Comparison of ENCODE assay signal across 23 cellular contexts in genomic region chr4:1593038-1593417, GRCh38.
A peak's percentile ranks its signal among the peaks of the same experiment; 100 is the strongest.
DNase-seq lines count a peak whose midpoint lies in the region; ATAC-seq, FAIRE-seq and TF ChIP-seq lines count a peak whose summit lies in the region.
"Had no signal": no experiment of that assay in that cellular context is flagged by ENCODE, and none has a peak within 500 bp of the region (broad histone marks: within the 10 kb centered on the region; RNA-seq: fewer than 3 reads in every experiment).

No MANE protein-coding gene starts in this region.

- no peak overlapping the region for H3K4me2 ChIP-seq in HepG2 (ENCODE audit: low read depth, low read length)

- no peak for TF ChIP-seq POLR2A in right lobe of liver (IDR thresholded peaks at IDR 0.05)
- no peak for TF ChIP-seq POLR2A in HepG2 (IDR thresholded peaks at IDR 0.05; ENCODE audit: insufficient read depth in 1 of 2, low read depth in 2 of 2, low read length in 2 of 2)

- peak; percentile 14 to 41 (median 37) for DNase-seq in right lobe of liver
- DNase-seq in HepG2 (ENCODE audit: low spot score) = no peak
- DNase-seq in cardiac septum (ENCODE audit: low spot score) = peak; percentile 69
- DNase-seq in lower lobe of right lung = peak; percentile 43
- DNase-seq in upper lobe of right lung = peak; percentile 55
- no peak for DNase-seq in stimulated activated CD4-positive, alpha-beta T cell treated with anti-CD3 and anti-CD28 coated beads, Interleukin-4, amount 100 ng/mL, for 24 hours
- DNase-seq in 8988T = no peak
- DNase-seq in NCI-H1694 treated with DMSO at 0.1 percent for 48 hours (lab: John Stamatoyannopoulos, UW) = no peak
- DNase-seq: CD4-positive, CD25-positive, alpha-beta regulatory T cell; COR-L47; DMS 273 treated with DMSO at 0.1 percent for 48 hours; DND-41; GM23248; KBM-7; MV-4-11; NCI-H1417 treated with DMSO at 0.1 percent for 48 hours; NCI-H1930; NCI-H226; NCI-H524; PC-3; RPMI8226; SJCRH30 had no signal

- intact Hi-C loops in right lobe of liver (cut with DNase I) = no loop called here
- intact Hi-C loops in HepG2 (cut with micrococcal nuclease; ENCODE audit: unreplicated experiment) = no loop called here
- intact Hi-C loops in cardiac septum (cut with DNase I) = no loop called here
- intact Hi-C loops in lower lobe of right lung (cut with DNase I) = no loop called here
- intact Hi-C loops in upper lobe of right lung (cut with DNase I) = no loop called here

- H3K9me3 ChIP-seq in right lobe of liver (peaks cover 0 to 9% (median 2%) of the 10 kb centered on the region in 4 donors), HepG2 (ENCODE audit: low read length) (peaks cover 4% of the 10 kb centered on the region; the same call in 1 of the 2 replicates), lower lobe of right lung (peaks cover 18% of the 10 kb centered on the region), upper lobe of right lung (peaks cover 7% of the 10 kb centered on the region)

- no TSS peak for BruUV-seq in HepG2 (replicated peaks; lab: Mats Ljungman, UMichigan)

- no peaks in the 10 kb centered on the region for H3K79me2 ChIP-seq in HepG2 (ENCODE audit: insufficient read depth, low read length)

- no CpG with 5 or more reads among the region's 39 CpGs for WGBS in right lobe of liver (ENCODE audit: insufficient coverage, low coverage, low lambda C conversion rate, missing lambda C conversion rate)
- no CpG with 5 or more reads among the region's 39 CpGs for WGBS in HepG2 (ENCODE audit: low lambda C conversion rate)

- ATAC-seq in right lobe of liver (peak in 1 of 4 donors; percentile 4), HepG2 (no peak), lower lobe of right lung (no peak), upper lobe of right lung (no peak)
- ATAC-seq: PC-3 had no signal

- H3K4me3 ChIP-seq in right lobe of liver = no peak overlapping the region
- H3K4me3 ChIP-seq in HepG2 (replicated peaks in 1 of 3; ENCODE audit: insufficient read depth in 1 of 3, low read depth in 2 of 3, low read length in 3 of 3) = no peak overlapping the region
- no peak overlapping the region for H3K4me3 ChIP-seq in lower lobe of right lung
- no peak overlapping the region for H3K4me3 ChIP-seq in upper lobe of right lung
- H3K4me3 ChIP-seq: GM23248, SJCRH30 had no signal

- in situ Hi-C loops in HepG2 (cut with HindIII; ENCODE audit: extremely low pct_ligation_motif_present, low pct_unique_long_range_greater_than_20kb) = no loop called here

- CTCF ChIA-PET in HepG2 (lab: Yijun Ruan, JAX; ENCODE audit: low intra/inter-chr PET ratio, low total read pairs) = no interaction called here

- no peak overlapping the region for H3K9ac ChIP-seq in HepG2 (ENCODE audit: insufficient read depth, low read depth, low read length)
- H3K9ac ChIP-seq: GM23248 had no signal

- no peaks in the 10 kb centered on the region for H3K36me3 ChIP-seq in right lobe of liver
- no peaks in the 10 kb centered on the region for H3K36me3 ChIP-seq in HepG2 (replicated peaks in 1 of 2; ENCODE audit: control insufficient read depth in 1 of 2, insufficient read depth in 2 of 2, low read length in 2 of 2)
- H3K36me3 ChIP-seq in lower lobe of right lung = no peaks in the 10 kb centered on the region
- no peaks in the 10 kb centered on the region for H3K36me3 ChIP-seq in upper lobe of right lung
- H3K36me3 ChIP-seq: SJCRH30 had no signal

- FAIRE-seq in HepG2 (lab: Jason Lieb, UNC) = no peak
- FAIRE-seq: G401.6 had no signal

- no peak for TF ChIP-seq RAD21 in HepG2 (CRISPR knock-in tag; IDR thresholded peaks at IDR 0.05)

- no peak overlapping the region for H3K27ac ChIP-seq in right lobe of liver
- no peak overlapping the region for H3K27ac ChIP-seq in HepG2 (ENCODE audit: extremely low read length, insufficient read depth, low read length)
- H3K27ac ChIP-seq in lower lobe of right lung = no peak overlapping the region
- H3K27ac ChIP-seq in upper lobe of right lung = no peak overlapping the region
- H3K27ac ChIP-seq: GM23248, SJCRH30 had no signal

- H3K4me1 ChIP-seq in right lobe of liver = no peaks in the 10 kb centered on the region
- H3K4me1 ChIP-seq in HepG2 (ENCODE audit: insufficient read depth, low read length) = no peaks in the 10 kb centered on the region
- H3K4me1 ChIP-seq in lower lobe of right lung = no peaks in the 10 kb centered on the region
- H3K4me1 ChIP-seq in upper lobe of right lung = no peaks in the 10 kb centered on the region
- H3K4me1 ChIP-seq: SJCRH30 had no signal

- POLR2A ChIA-PET in HepG2 (lab: Yijun Ruan, JAX) = no interaction called here

- H2AFZ ChIP-seq in HepG2 (ENCODE audit: low read length) = no peak overlapping the region
- H2AFZ ChIP-seq: GM23248 had no signal

- TF ChIP-seq CTCF in right lobe of liver (IDR thresholded peaks at IDR 0.05) (no peak), HepG2 (CRISPR knock-in tag; IDR thresholded peaks at IDR 0.05) (no peak), lower lobe of right lung (IDR thresholded peaks at IDR 0.05) (no peak), upper lobe of right lung (IDR thresholded peaks at IDR 0.05) (no peak)

- TF ChIP-seq EP300 in HepG2 (IDR thresholded peaks at IDR 0.05; ENCODE audit: low read depth in 2 of 2, low read length in 2 of 2) = no peak
- TF ChIP-seq EP300 in HepG2 (CRISPR knock-in tag; IDR thresholded peaks at IDR 0.05; ENCODE audit: borderline replicate concordance) = no peak

- H4K20me1 ChIP-seq in HepG2 (ENCODE audit: insufficient read depth, low read length) = no peaks in the 10 kb centered on the region

- H3K27me3 ChIP-seq in right lobe of liver (no peaks in the 10 kb centered on the region), HepG2 (ENCODE audit: control insufficient read depth in 1 of 2, insufficient read depth in 2 of 2, low read length in 2 of 2) (peaks cover 4 to 40% of the 10 kb centered on the region in 2 experiments), lower lobe of right lung (ENCODE audit: low read depth) (peaks cover 4% of the 10 kb centered on the region), upper lobe of right lung (peaks cover 6% of the 10 kb centered on the region)
- H3K27me3 ChIP-seq: SJCRH30 had no signal

TF ChIP-seq in HepG2, 621 proteins besides CTCF, POLR2A, EP300 and RAD21 (continues in another document):
- no peak for TF ChIP-seq BCL3 (CRISPR knock-in tag; IDR thresholded peaks at IDR 0.05)
- TF ChIP-seq PAWR (CRISPR knock-in tag; IDR thresholded peaks at IDR 0.05; ENCODE audit: borderline replicate concordance) = no peak
- TF ChIP-seq ZNF280B (CRISPR knock-in tag; IDR thresholded peaks at IDR 0.05; ENCODE audit: borderline replicate concordance) = no peak
- no peak for TF ChIP-seq NR2F2 (IDR thresholded peaks at IDR 0.05; ENCODE audit: borderline replicate concordance, low read depth)
- TF ChIP-seq ZNF766 (CRISPR knock-in tag; IDR thresholded peaks at IDR 0.05; ENCODE audit: borderline replicate concordance) = no peak
- no peak for TF ChIP-seq MAZ (IDR thresholded peaks at IDR 0.05; ENCODE audit: borderline replicate concordance, low read depth, low read length)
- no peak for TF ChIP-seq MAZ (CRISPR knock-in tag; IDR thresholded peaks at IDR 0.05; ENCODE audit: low read depth)
- no peak for TF ChIP-seq ZNF883 (CRISPR knock-in tag; IDR thresholded peaks at IDR 0.05; ENCODE audit: not compliant biosample characterization)
- TF ChIP-seq ZNF546 (CRISPR knock-in tag; conservative IDR thresholded peaks at IDR 0.05) = no peak
- no peak for TF ChIP-seq ZNF234 (CRISPR knock-in tag; conservative IDR thresholded peaks at IDR 0.05)
- no peak for TF ChIP-seq BRCA1 (CRISPR knock-in tag; IDR thresholded peaks at IDR 0.05)
- TF ChIP-seq SSRP1 (CRISPR knock-in tag; IDR thresholded peaks at IDR 0.05) = no peak
- TF ChIP-seq CENPBD1 (CRISPR knock-in tag; IDR thresholded peaks at IDR 0.05; ENCODE audit: borderline replicate concordance, low read depth) = no peak
- no peak for TF ChIP-seq GMEB1 (CRISPR knock-in tag; IDR thresholded peaks at IDR 0.05; ENCODE audit: borderline replicate concordance)
- no peak for TF ChIP-seq MEF2D (CRISPR knock-in tag; IDR thresholded peaks at IDR 0.05)
- TF ChIP-seq SUZ12 (IDR thresholded peaks at IDR 0.05; ENCODE audit: low read depth, low read length) = no peak

Comparison
In these comparisons a context has a peak if more than half of its experiments do, and no peak if none do; other contexts are left out.
1. DNase-seq: peak in right lobe of liver (3 of 3), cardiac septum (single experiment), lower lobe of right lung (single experiment) and upper lobe of right lung (single experiment); none in HepG2 (single experiment), stimulated activated CD4-positive, alpha-beta T cell treated with anti-CD3 and anti-CD28 coated beads, Interleukin-4, amount 100 ng/mL, for 24 hours (single experiment), 8988T (single experiment) and NCI-H1694 treated with DMSO at 0.1 percent for 48 hours (single experiment).